In the genomic region with DNA sequence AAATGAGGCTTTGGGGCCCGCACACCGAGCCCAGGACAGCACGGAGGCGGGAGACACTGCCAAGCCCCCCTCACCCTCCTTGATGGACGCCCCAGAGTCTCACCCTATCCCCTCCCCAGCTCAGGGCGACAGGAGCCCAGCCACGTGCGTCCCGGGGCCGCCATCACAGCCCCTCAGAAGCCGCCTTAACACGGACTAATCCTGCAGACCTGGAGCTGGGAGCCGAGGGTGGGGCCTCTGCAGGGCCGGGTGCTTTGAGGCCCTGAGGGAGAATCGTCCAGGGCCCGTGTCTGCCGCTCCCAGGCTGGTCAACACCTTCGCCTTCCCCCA, we compare ENCODE assay signal across 4 cellular contexts.
"Had no signal": no experiment of that assay in that cellular context is flagged by ENCODE, and none has a peak within 500 bp of the region (broad histone marks: within the 10 kb centered on the region; RNA-seq: fewer than 3 reads in every experiment).

No MANE protein-coding gene starts in this region.

- ATAC-seq: K562 had no signal

- DNase-seq: IMR-90, KBM-7 had no signal

- H3K27ac ChIP-seq: HL-60 had no signal

- H3K4me3 ChIP-seq: K562 had no signal
